ENCODE assay signal across 8 cellular contexts in genomic region chr18:48835119-48835518, GRCh38.
DNase-seq lines count a peak whose midpoint lies in the region; ATAC-seq and TF ChIP-seq lines count a peak whose summit lies in the region.

No MANE protein-coding gene starts in this region.

- TF ChIP-seq POLR2A in HCT116 (IDR thresholded peaks at IDR 0.05; ENCODE audit: borderline replicate concordance, extremely low read depth, insufficient read depth, insufficient read length), result no peak

- H3K4me2 ChIP-seq in HCT116 (ENCODE audit: low read length) (peak overlapping the region; percentile 78), skeletal muscle satellite cell (ENCODE audit: low read length) (peak overlapping the region; percentile 0)

- H3K4me1 ChIP-seq in HCT116 (ENCODE audit: control insufficient read depth in 1 of 2, insufficient read depth in 2 of 2, low read length in 2 of 2) (peaks cover 54 to 79% of the 10 kb centered on the region in 2 experiments), duodenal mucosa (ENCODE audit: control insufficient read depth in 1 of 2, insufficient read depth in 2 of 2, low read length in 2 of 2) (peaks cover 35 to 45% of the 10 kb centered on the region in 2 donors), skeletal muscle satellite cell (ENCODE audit: control insufficient read depth, insufficient read depth, low read length) (peaks cover 59% of the 10 kb centered on the region)

- peak overlapping the region; percentile 15 for H3K27ac ChIP-seq in HCT116 (ENCODE audit: low read depth, low read length)
- H3K27ac ChIP-seq in RWPE1, result peak overlapping the region; percentile 93
- no peak overlapping the region for H3K27ac ChIP-seq in duodenal mucosa (ENCODE audit: low read depth, low read length)
- no peak overlapping the region for H3K27ac ChIP-seq in WERI-Rb-1

- no peak overlapping the region for H2AFZ ChIP-seq in HCT116 (ENCODE audit: low read depth, low read length, poor library complexity, severe bottlenecking)

- H3K9me3 ChIP-seq in HCT116 (ENCODE audit: control insufficient read depth in 1 of 2, insufficient read depth in 1 of 2, low read depth in 1 of 2, low read length in 2 of 2) (no peaks in the 10 kb centered on the region), duodenal mucosa (ENCODE audit: control insufficient read depth in 1 of 2, low read length in 2 of 2) (no peaks in the 10 kb centered on the region), skeletal muscle satellite cell (replicated peaks; ENCODE audit: low read length) (no peaks in the 10 kb centered on the region), WERI-Rb-1 (ENCODE audit: severe bottlenecking) (no peaks in the 10 kb centered on the region)

- no peak for TF ChIP-seq RAD21 in HCT116 (IDR thresholded peaks at IDR 0.05; ENCODE audit: low read depth)

- CTCF ChIA-PET in HCT116 (lab: Charles Lee), result no interaction called here
- CTCF ChIA-PET in RWPE1 (lab: Yijun Ruan, JAX), result interaction anchor here (0.6 kb wide), 1 partner anchor 63 kb away, joined by 4 read pairs; no protein-coding TSS in a partner anchor

- H3K9ac ChIP-seq in HCT116 (ENCODE audit: low read length) (peak overlapping the region; percentile 44), duodenal mucosa (ENCODE audit: low read depth in 1 of 2, low read length in 2 of 2) (peak overlapping the region in 1 of 2 donors; percentile 16), skeletal muscle satellite cell (ENCODE audit: low read depth, low read length) (peak overlapping the region; percentile 6)

- POLR2A ChIA-PET in HCT116 (lab: Charles Lee), result interaction anchor here (0.7 kb wide), 1 partner anchor 12 kb away, joined by 4 read pairs; no protein-coding TSS in a partner anchor
- POLR2A ChIA-PET in RWPE1 (lab: Yijun Ruan, JAX; ENCODE audit: low non-redundant PET), result no interaction called here

- RAD21 ChIA-PET in HCT116 (lab: Charles Lee; ENCODE audit: low non-redundant PET in 1 of 2, low total read pairs in 2 of 2, uncharacterized antibody in 2 of 2, unreplicated experiment in 2 of 2), result no interaction called here

- no peak for DNase-seq in HCT116 (ENCODE audit: low read depth, low spot score)
- no peak for DNase-seq in RWPE1 (ENCODE audit: low spot score)
- DNase-seq in AG08395 (ENCODE audit: low spot score), result no peak
- DNase-seq in WERI-Rb-1, result no peak
- DNase-seq in OCI-M2 (lab: John Stamatoyannopoulos, UW; ENCODE audit: unreplicated experiment), result no peak

- ATAC-seq in HCT116 (peak; percentile 23; the same call in 1 of the 2 replicates), GM18867 (IDR thresholded peaks at IDR 0.05; ENCODE audit: unreplicated experiment) (no peak)

- no TSS peak for BruUV-seq in HCT116 (replicated peaks; lab: Mats Ljungman, UMichigan)

- H3K36me3 ChIP-seq in HCT116 (ENCODE audit: control insufficient read depth in 1 of 2, insufficient read depth in 2 of 2, low read length in 2 of 2) (no peaks in the 10 kb centered on the region), duodenal mucosa (ENCODE audit: control insufficient read depth in 1 of 2, insufficient read depth in 2 of 2, low read length in 2 of 2) (no peaks in the 10 kb centered on the region), skeletal muscle satellite cell (ENCODE audit: insufficient read depth, low read length) (no peaks in the 10 kb centered on the region), WERI-Rb-1 (no peaks in the 10 kb centered on the region; the same call in 1 of the 2 replicates)

- no peaks in the 10 kb centered on the region for H3K9me2 ChIP-seq in HCT116 (ENCODE audit: insufficient read depth)

- H3K4me3 ChIP-seq in HCT116 (replicated peaks in 1 of 2; ENCODE audit: low read depth in 1 of 2, low read length in 2 of 2) (peak overlapping the region in 1 of 2 experiments; percentile 49; a peak in 3 of 4 replicates), duodenal mucosa (ENCODE audit: low read depth in 1 of 2, low read length in 2 of 2) (peak overlapping the region; percentile 25 to 51), skeletal muscle satellite cell (ENCODE audit: low read length) (no peak overlapping the region), WERI-Rb-1 (ENCODE audit: low read depth, low read length) (no peak overlapping the region)

- TF ChIP-seq CTCF in HCT116 (IDR thresholded peaks at IDR 0.05 in 2 of 3, conservative IDR thresholded peaks at IDR 0.05 in 1 of 3; ENCODE audit: borderline replicate concordance in 1 of 3, insufficient read depth in 1 of 3, low read depth in 2 of 3, low read length in 2 of 3) (no peak), RWPE1 (conservative IDR thresholded peaks at IDR 0.05; ENCODE audit: low read depth) (no peak), WERI-Rb-1 (IDR thresholded peaks at IDR 0.05; ENCODE audit: low read depth, low read length) (no peak)

- intact Hi-C loops in HCT116 (cut with micrococcal nuclease), result no loop called here

- H3K79me2 ChIP-seq in HCT116 (ENCODE audit: insufficient read depth, low read length), result no peaks in the 10 kb centered on the region

- H3K27me3 ChIP-seq in HCT116 (ENCODE audit: insufficient read depth, low read length) (no peaks in the 10 kb centered on the region), duodenal mucosa (ENCODE audit: control insufficient read depth in 1 of 2, insufficient read depth in 2 of 2, low read length in 2 of 2) (no peaks in the 10 kb centered on the region), skeletal muscle satellite cell (ENCODE audit: control insufficient read depth, insufficient read depth, low read length) (no peaks in the 10 kb centered on the region), WERI-Rb-1 (ENCODE audit: insufficient read depth, low read depth, severe bottlenecking) (no peaks in the 10 kb centered on the region)

- H4K20me1 ChIP-seq in HCT116 (ENCODE audit: insufficient read depth), result no peaks in the 10 kb centered on the region

TF ChIP-seq in HCT116, 20 proteins besides CTCF, POLR2A, EP300 and RAD21:
- no peak for TF ChIP-seq EZH2phosphoT487 (IDR thresholded peaks at IDR 0.05; ENCODE audit: borderline replicate concordance)
- no peak for TF ChIP-seq ELF1 (IDR thresholded peaks at IDR 0.05; ENCODE audit: borderline replicate concordance, low read depth)
- no peak for TF ChIP-seq SP1 (IDR thresholded peaks at IDR 0.05; ENCODE audit: low read depth)
- no peak for TF ChIP-seq EZH2 (IDR thresholded peaks at IDR 0.05)
- no peak for TF ChIP-seq ZNF274 (IDR thresholded peaks at IDR 0.05; ENCODE audit: low read depth, low read length)
- no peak for TF ChIP-seq POLR2AphosphoS5 (IDR thresholded peaks at IDR 0.05; ENCODE audit: low read depth, low read length)
- TF ChIP-seq TCF7L2 (IDR thresholded peaks at IDR 0.05; ENCODE audit: borderline replicate concordance, extremely low read depth, insufficient read depth, insufficient read length), result no peak
- TF ChIP-seq REST (IDR thresholded peaks at IDR 0.05; ENCODE audit: low read depth), result no peak
- no peak for TF ChIP-seq FOSL1 (IDR thresholded peaks at IDR 0.05; ENCODE audit: low read depth)
- no peak for TF ChIP-seq ZBTB33 (IDR thresholded peaks at IDR 0.05; ENCODE audit: extremely low read depth, insufficient replicate concordance, low read length)
- TF ChIP-seq CEBPB (IDR thresholded peaks at IDR 0.05; ENCODE audit: low read depth), result no peak
- no peak for TF ChIP-seq YY1 (IDR thresholded peaks at IDR 0.05; ENCODE audit: extremely low read depth, insufficient replicate concordance, low read depth, low read length)
- no peak for TF ChIP-seq SIN3A (IDR thresholded peaks at IDR 0.05; ENCODE audit: low read depth)
- no peak for TF ChIP-seq EGR1 (IDR thresholded peaks at IDR 0.05; ENCODE audit: low read depth)
- TF ChIP-seq CBX3 (IDR thresholded peaks at IDR 0.05; ENCODE audit: low read depth), result no peak
- TF ChIP-seq ZFX (IDR thresholded peaks at IDR 0.05), result no peak
- no peak for TF ChIP-seq JUND (IDR thresholded peaks at IDR 0.05)
- no peak for TF ChIP-seq SRF (IDR thresholded peaks at IDR 0.05; ENCODE audit: low read depth)

Comparison
In these comparisons a context has a peak if more than half of its experiments do, and no peak if none do; other contexts are left out.
1. H3K27ac ChIP-seq: peak in HCT116 (single experiment) and RWPE1 (single experiment); none in duodenal mucosa (single experiment) and WERI-Rb-1 (single experiment).
2. H3K4me3 ChIP-seq: peak in duodenal mucosa (2 of 2); none in skeletal muscle satellite cell (single experiment) and WERI-Rb-1 (single experiment).